8 cellular contexts compared by ENCODE assay signal in genomic region chr5:91101777-91102379, GRCh38.
DNase-seq lines count a peak whose midpoint lies in the region; ATAC-seq and TF ChIP-seq lines count a peak whose summit lies in the region.

No MANE protein-coding gene starts in this region.

- intact Hi-C loops in sciatic nerve (cut with DNase I): loop anchor here (2.0 kb wide), 1 partner anchor 283 kb away; no protein-coding TSS in a partner anchor

- H3K4me2 ChIP-seq in hepatocyte: no peak overlapping the region

- no peak overlapping the region for H3K4me3 ChIP-seq in hepatocyte

- peak; percentile 74 for TF ChIP-seq CTCF in hepatocyte (IDR thresholded peaks at IDR 0.05; ENCODE audit: poor library complexity)

- no peaks in the 10 kb centered on the region for H4K20me1 ChIP-seq in hepatocyte (ENCODE audit: insufficient read depth, poor library complexity, severe bottlenecking)

- H3K4me1 ChIP-seq in hepatocyte (ENCODE audit: insufficient read depth): peaks cover 7% of the 10 kb centered on the region

- DNase-seq in activated CD4-positive, CD25-positive, alpha-beta regulatory T cell (lab: John Stamatoyannopoulos, UW): no peak
- DNase-seq in NAMALWA (ENCODE audit: low spot score) (peak; percentile 78), astrocyte of the hippocampus (ENCODE audit: low read depth, low spot score) (peak; percentile 89), hepatocyte (ENCODE audit: low spot score) (peak; percentile 87), sciatic nerve (ENCODE audit: low spot score) (peak; percentile 80)

- H2AFZ ChIP-seq in hepatocyte: no peak overlapping the region

- 61% methylated on average over 7 of the region's 7 CpGs for WGBS in hepatocyte (ENCODE audit: low lambda C conversion rate, missing lambda C conversion rate)

- no peaks in the 10 kb centered on the region for H3K9me3 ChIP-seq in hepatocyte (ENCODE audit: low read depth)

- no peaks in the 10 kb centered on the region for H3K36me3 ChIP-seq in hepatocyte (replicated peaks; ENCODE audit: insufficient read depth, low read depth)

- no peak overlapping the region for H3K27ac ChIP-seq in hepatocyte

- H3K27me3 ChIP-seq in hepatocyte: no peaks in the 10 kb centered on the region

- no peaks in the 10 kb centered on the region for H3K79me2 ChIP-seq in hepatocyte

- no peaks in the 10 kb centered on the region for H3K9me2 ChIP-seq in hepatocyte (replicated peaks; ENCODE audit: insufficient read depth)

- peak; percentile 74 to 81 for ATAC-seq in activated CD4-positive, CD25-positive, alpha-beta regulatory T cell treated with anti-CD3 and anti-CD28 coated beads, Interleukin-2, amount 50 U/mL, for 24 hours
- ATAC-seq in HG02588 (IDR thresholded peaks at IDR 0.05; ENCODE audit: unreplicated experiment) (peak; percentile 98), SK-N-SH treated with all-trans-retinoic acid at 6 μM for 48 hours (peak; percentile 100), sciatic nerve (peak; percentile 97)

TF ChIP-seq in SK-N-SH treated with all-trans-retinoic acid at 6 μM for 48 hours, 23 proteins besides CTCF, POLR2A, EP300 and RAD21:
- TF ChIP-seq ZNF70 (CRISPR knock-in tag; IDR thresholded peaks at IDR 0.05) (no peak), ISL1 (CRISPR knock-in tag; IDR thresholded peaks at IDR 0.05) (no peak), ZC3H10 (CRISPR knock-in tag; IDR thresholded peaks at IDR 0.05) (no peak), TCF4 (CRISPR knock-in tag; IDR thresholded peaks at IDR 0.05; ENCODE audit: borderline replicate concordance) (no peak), ZFP30 (CRISPR knock-in tag; IDR thresholded peaks at IDR 0.05) (no peak), CSRNP3 (CRISPR knock-in tag; IDR thresholded peaks at IDR 0.05) (no peak), POU6F1 (CRISPR knock-in tag; IDR thresholded peaks at IDR 0.05; ENCODE audit: borderline replicate concordance, low read depth) (no peak), CREB5 (CRISPR knock-in tag; IDR thresholded peaks at IDR 0.05; ENCODE audit: low read depth) (no peak), BACH2 (CRISPR knock-in tag; IDR thresholded peaks at IDR 0.05; ENCODE audit: borderline replicate concordance) (no peak), PATZ1 (CRISPR knock-in tag; IDR thresholded peaks at IDR 0.05; ENCODE audit: borderline replicate concordance) (no peak)

Comparison
In these comparisons a context has a peak if more than half of its experiments do, and no peak if none do; other contexts are left out.
1. DNase-seq: peak in NAMALWA (single experiment), astrocyte of the hippocampus (single experiment), hepatocyte (single experiment) and sciatic nerve (single experiment); none in activated CD4-positive, CD25-positive, alpha-beta regulatory T cell (0 of 4).
2. Peak in every context shown above with its lines, with median percentiles within 50 percentile points of each other: ATAC-seq.